ENCODE assay signal across 16 cellular contexts in the genomic region with DNA sequence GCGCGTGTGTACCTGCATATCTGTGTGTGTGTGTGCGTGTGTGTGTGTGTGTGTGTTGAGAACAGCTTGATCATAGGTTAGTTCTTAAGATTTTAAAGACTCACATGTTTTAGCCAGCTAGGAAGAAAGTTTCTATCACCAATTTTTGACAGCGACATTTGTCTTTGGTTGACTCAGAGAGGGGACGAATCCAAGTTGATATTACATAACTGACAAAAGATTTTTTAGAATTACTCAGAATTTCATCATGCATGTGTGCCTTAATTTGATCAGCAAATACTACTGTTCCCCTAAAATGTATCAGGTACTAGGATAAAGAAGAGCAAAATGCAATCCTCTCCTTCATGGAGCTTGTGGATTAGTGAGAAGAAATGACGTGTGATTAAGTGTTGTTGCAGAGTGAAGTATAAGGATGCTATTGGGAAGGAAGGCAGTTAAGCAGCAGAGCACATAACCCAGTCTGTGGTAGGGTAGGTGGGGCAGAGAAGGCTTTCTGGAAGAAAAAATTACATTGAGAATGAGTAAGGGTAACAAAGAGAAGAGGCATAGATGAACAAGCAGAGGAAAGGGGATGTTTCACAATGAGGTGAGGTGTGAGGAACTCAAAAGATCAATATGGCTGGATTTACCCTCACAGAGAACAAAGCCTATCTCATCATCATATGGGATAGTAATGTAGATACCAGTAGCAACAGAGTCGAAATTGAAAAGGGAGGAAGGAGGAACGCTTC.
DNase-seq lines count a peak whose midpoint lies in the region; ATAC-seq and TF ChIP-seq lines count a peak whose summit lies in the region.
"Had no signal": no experiment of that assay in that cellular context is flagged by ENCODE, and none has a peak within 500 bp of the region (broad histone marks: within the 10 kb centered on the region; RNA-seq: fewer than 3 reads in every experiment).

No MANE protein-coding gene starts in this region.

- H3K4me3 ChIP-seq in AG04450 (ENCODE audit: low read depth, low read length) (no peak overlapping the region), fibroblast of the aortic adventitia (ENCODE audit: low read depth, low read length) (no peak overlapping the region)
- no peak overlapping the region for H3K4me3 ChIP-seq in CD8-positive, alpha-beta memory T cell (ENCODE audit: low read length)
- H3K4me3 ChIP-seq: HAP-1, ovary, skin epidermis, tibial nerve had no signal

- peak overlapping the region in 1 of 7 donors; percentile 1 for H3K4me3 Mint-ChIP-seq in CD8-positive, alpha-beta memory T cell
- no peak overlapping the region for H3K4me3 Mint-ChIP-seq in activated T-helper 1 cell treated with anti-CD3 and anti-CD28 coated beads, Interleukin-12 subunit alpha, Interleukin-12 subunit beta, Interleukin-2, Interleukin-4 antibody, amounts not matched to agents 30 ng/mL and 10 ng/mL and 1 ng/mL, durations not matched to agents 14 hours and 24 hours and 36 hours

- no peaks in the 10 kb centered on the region for H3K9me3 ChIP-seq in AG04450 (ENCODE audit: control insufficient read depth, insufficient read depth, low read length)
- H3K9me3 ChIP-seq in CD8-positive, alpha-beta memory T cell (ENCODE audit: low read length): no peaks in the 10 kb centered on the region
- H3K9me3 ChIP-seq: HAP-1, ovary, tibial nerve had no signal

- H3K36me3 ChIP-seq in CD8-positive, alpha-beta memory T cell (ENCODE audit: insufficient read depth, low read length): peaks cover 17% of the 10 kb centered on the region
- H3K36me3 ChIP-seq: ovary had no signal

- H3K27ac Mint-ChIP-seq in CD8-positive, alpha-beta memory T cell: peak overlapping the region in 6 of 8 donors; percentile 10 to 87 (median 64)
- H3K27ac Mint-ChIP-seq in activated T-helper 1 cell treated with anti-CD3 and anti-CD28 coated beads, Interleukin-12 subunit alpha, Interleukin-12 subunit beta, Interleukin-2, Interleukin-4 antibody, amounts not matched to agents 30 ng/mL and 10 ng/mL and 1 ng/mL, durations not matched to agents 14 hours and 24 hours and 36 hours: peak overlapping the region; percentile 14

- ATAC-seq in GM21619 (IDR thresholded peaks at IDR 0.05; ENCODE audit: unreplicated experiment) (no peak), GM19397 (IDR thresholded peaks at IDR 0.05; ENCODE audit: unreplicated experiment) (no peak)

- no peak for TF ChIP-seq CTCF in AG04450 (IDR thresholded peaks at IDR 0.05; ENCODE audit: low read depth, low read length)
- TF ChIP-seq CTCF in fibroblast of the aortic adventitia (IDR thresholded peaks at IDR 0.05; ENCODE audit: insufficient read depth, low read length): no peak

- CTCF ChIA-PET in AG04450 (lab: Charles Lee): interaction anchor here (0.6 to 1.0 kb wide), 3 partner anchors 27 to 244 kb away, joined by 3 to 7 read pairs (median 3); no protein-coding TSS in a partner anchor
- CTCF ChIA-PET in CD8-positive, alpha-beta memory T cell (lab: Charles Lee): no interaction called here

- intact Hi-C loops in activated T-helper 1 cell treated with anti-CD3 and anti-CD28 coated beads, Interleukin-12 subunit alpha, Interleukin-12 subunit beta, Interleukin-2, Interleukin-4 antibody, amounts not matched to agents 30 ng/mL and 10 ng/mL and 1 ng/mL, durations not matched to agents 14 hours and 24 hours and 36 hours (cut with micrococcal nuclease): no loop called here

- H3K27me3 ChIP-seq in AG04450 (ENCODE audit: control insufficient read depth, insufficient read depth, low read length): no peaks in the 10 kb centered on the region
- no peaks in the 10 kb centered on the region for H3K27me3 ChIP-seq in CD8-positive, alpha-beta memory T cell (ENCODE audit: insufficient read depth, low read length, poor library complexity, severe bottlenecking)
- H3K27me3 ChIP-seq: ovary, tibial nerve had no signal

- no peaks in the 10 kb centered on the region for H3K27me3 Mint-ChIP-seq in CD8-positive, alpha-beta memory T cell
- H3K27me3 Mint-ChIP-seq in activated T-helper 1 cell treated with anti-CD3 and anti-CD28 coated beads, Interleukin-12 subunit alpha, Interleukin-12 subunit beta, Interleukin-2, Interleukin-4 antibody, amounts not matched to agents 30 ng/mL and 10 ng/mL and 1 ng/mL, durations not matched to agents 14 hours and 24 hours and 36 hours (ENCODE audit: insufficient read depth): no peaks in the 10 kb centered on the region

- DNase-seq in AG04450 (ENCODE audit: low read depth, low spot score) (no peak), fibroblast of the aortic adventitia (ENCODE audit: low read depth) (peak; percentile 82), SIG-M5 (lab: John Stamatoyannopoulos, UW) (no peak), NCI-H128 (lab: John Stamatoyannopoulos, UW; ENCODE audit: unreplicated experiment) (no peak)
- no peak for DNase-seq in CD8-positive, alpha-beta memory T cell
- no peak for DNase-seq in activated T-helper 1 cell treated with anti-CD3 and anti-CD28 coated beads, Interleukin-12 subunit alpha, Interleukin-12 subunit beta, Interleukin-2, Interleukin-4 antibody, amounts not matched to agents 30 ng/mL and 10 ng/mL and 1 ng/mL, durations not matched to agents 14 hours and 24 hours and 36 hours (ENCODE audit: low spot score)
- DNase-seq: AML-193, DMS153, hippocampal formation, NCI-H2107, ovary had no signal

- POLR2A ChIA-PET in AG04450 (lab: Yijun Ruan, JAX): interaction anchor here (0.7 kb wide), 1 partner anchor 13 kb away, joined by 3 read pairs; no protein-coding TSS in a partner anchor
- POLR2A ChIA-PET in CD8-positive, alpha-beta memory T cell (lab: Charles Lee): no interaction called here

- H3K4me1 ChIP-seq in CD8-positive, alpha-beta memory T cell (ENCODE audit: insufficient read depth, low read length): peaks cover 7% of the 10 kb centered on the region
- H3K4me1 ChIP-seq: HAP-1, tibial nerve had no signal

- H3K9me3 Mint-ChIP-seq in CD8-positive, alpha-beta memory T cell: no peaks in the 10 kb centered on the region
- no peaks in the 10 kb centered on the region for H3K9me3 Mint-ChIP-seq in activated T-helper 1 cell treated with anti-CD3 and anti-CD28 coated beads, Interleukin-12 subunit alpha, Interleukin-12 subunit beta, Interleukin-2, Interleukin-4 antibody, amounts not matched to agents 30 ng/mL and 10 ng/mL and 1 ng/mL, durations not matched to agents 14 hours and 24 hours and 36 hours

- peaks cover 10 to 75% (median 27%) of the 10 kb centered on the region in 3 donors for H3K36me3 Mint-ChIP-seq in CD8-positive, alpha-beta memory T cell
- peaks cover 49% of the 10 kb centered on the region for H3K36me3 Mint-ChIP-seq in activated T-helper 1 cell treated with anti-CD3 and anti-CD28 coated beads, Interleukin-12 subunit alpha, Interleukin-12 subunit beta, Interleukin-2, Interleukin-4 antibody, amounts not matched to agents 30 ng/mL and 10 ng/mL and 1 ng/mL, durations not matched to agents 14 hours and 24 hours and 36 hours (ENCODE audit: low read depth)

- peaks cover 29 to 58% (median 55%) of the 10 kb centered on the region in 3 donors for H3K4me1 Mint-ChIP-seq in CD8-positive, alpha-beta memory T cell
- peaks cover 19% of the 10 kb centered on the region for H3K4me1 Mint-ChIP-seq in activated T-helper 1 cell treated with anti-CD3 and anti-CD28 coated beads, Interleukin-12 subunit alpha, Interleukin-12 subunit beta, Interleukin-2, Interleukin-4 antibody, amounts not matched to agents 30 ng/mL and 10 ng/mL and 1 ng/mL, durations not matched to agents 14 hours and 24 hours and 36 hours (ENCODE audit: low read depth)

- peak overlapping the region; percentile 59 for H3K27ac ChIP-seq in AG04450 (ENCODE audit: low read depth, low read length)
- no peak overlapping the region for H3K27ac ChIP-seq in CD8-positive, alpha-beta memory T cell (ENCODE audit: low read depth, low read length)
- H3K27ac ChIP-seq: ovary, skin epidermis, tibial nerve had no signal
